1 cellular context compared by ENCODE assay signal in the genomic region with DNA sequence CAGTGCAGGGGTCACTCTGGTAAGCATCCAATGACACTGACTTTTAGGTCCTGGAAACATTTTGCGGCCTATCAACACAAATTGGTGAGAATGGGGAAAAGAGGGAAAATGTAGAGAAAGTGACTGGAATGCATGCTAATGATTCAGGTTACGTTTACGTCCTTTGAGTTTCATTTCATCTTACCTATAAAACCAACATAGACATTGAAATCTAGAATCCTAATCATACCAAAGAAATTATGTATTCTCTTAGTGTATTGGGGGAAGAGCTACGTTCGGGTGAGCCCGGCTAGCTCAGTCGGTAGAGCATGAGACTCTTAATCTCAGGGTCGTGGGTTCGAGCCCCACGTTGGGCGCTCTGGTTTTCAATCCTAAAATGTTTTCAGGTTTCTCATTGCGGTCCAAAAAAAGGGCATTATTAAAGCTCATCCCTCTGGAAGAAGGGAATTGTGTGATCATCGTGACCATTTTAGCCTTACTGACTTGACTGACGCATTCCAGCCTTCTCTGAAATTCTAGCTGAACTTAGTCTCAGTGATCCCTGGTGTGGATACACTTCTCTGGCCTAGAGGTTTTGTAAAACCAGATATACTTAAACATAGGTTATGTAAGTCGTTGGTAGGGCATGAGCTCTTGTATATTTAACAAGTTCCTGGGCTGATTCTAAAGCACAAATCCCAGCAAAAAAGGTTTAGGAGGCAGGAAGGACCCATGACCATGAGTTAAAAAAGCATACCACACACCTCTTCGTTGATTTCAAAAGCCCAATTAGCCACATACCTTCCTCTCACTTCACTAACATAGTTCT.
A peak's percentile ranks its signal among the peaks of the same experiment; 100 is the strongest.
TF ChIP-seq lines count a peak whose summit lies in the region.

No MANE protein-coding gene starts in this region.

TF ChIP-seq in HepG2, 621 proteins besides CTCF, POLR2A, EP300 and RAD21 (continued from another document and continues in another):
- TF ChIP-seq TBX3 (IDR thresholded peaks at IDR 0.05; ENCODE audit: borderline replicate concordance) (peak; percentile 24; the same call in 1 of the 2 replicates), FOSL1 (CRISPR knock-in tag; IDR thresholded peaks at IDR 0.05; ENCODE audit: borderline replicate concordance) (no peak), ZFP36L1 (CRISPR knock-in tag; IDR thresholded peaks at IDR 0.05) (peak; percentile 80; the same call in 1 of the 2 replicates), ZNF432 (CRISPR knock-in tag; IDR thresholded peaks at IDR 0.05; ENCODE audit: borderline replicate concordance) (no peak), CC2D1A (CRISPR knock-in tag; IDR thresholded peaks at IDR 0.05) (no peak), PHF8 (CRISPR knock-in tag; IDR thresholded peaks at IDR 0.05) (peak; percentile 38; the same call in 1 of the 2 replicates), KDM2A (CRISPR knock-in tag; IDR thresholded peaks at IDR 0.05; ENCODE audit: borderline replicate concordance, low read depth) (peak; percentile 85), EEA1 (CRISPR knock-in tag; IDR thresholded peaks at IDR 0.05; ENCODE audit: borderline replicate concordance) (no peak), CBX2 (IDR thresholded peaks at IDR 0.05; ENCODE audit: low read depth, low read length) (no peak), CBX2 (CRISPR knock-in tag; IDR thresholded peaks at IDR 0.05; ENCODE audit: low read depth) (no peak), PRMT3 (CRISPR knock-in tag; IDR thresholded peaks at IDR 0.05; ENCODE audit: borderline replicate concordance, low read depth) (0 out of 2 replicates have a peak, but pooled peaks have one; percentile 63), ZSCAN25 (CRISPR knock-in tag; IDR thresholded peaks at IDR 0.05) (no peak; the same call in 1 of the 2 replicates), ZBTB1 (CRISPR knock-in tag; IDR thresholded peaks at IDR 0.05; ENCODE audit: borderline replicate concordance) (no peak), KLF12 (CRISPR knock-in tag; IDR thresholded peaks at IDR 0.05; ENCODE audit: borderline replicate concordance) (peak; percentile 37; the same call in 1 of the 2 replicates), ZNF441 (CRISPR knock-in tag; IDR thresholded peaks at IDR 0.05; ENCODE audit: borderline replicate concordance) (no peak), HOXD1 (CRISPR knock-in tag; IDR thresholded peaks at IDR 0.05) (peak; percentile 57; the same call in 1 of the 2 replicates), ZNF562 (CRISPR knock-in tag; IDR thresholded peaks at IDR 0.05; ENCODE audit: borderline replicate concordance) (no peak), ZC3H4 (CRISPR knock-in tag; IDR thresholded peaks at IDR 0.05; ENCODE audit: borderline replicate concordance) (no peak), ZBTB21 (CRISPR knock-in tag; IDR thresholded peaks at IDR 0.05) (no peak; the same call in 1 of the 2 replicates), NBN (conservative IDR thresholded peaks at IDR 0.05) (no peak), GPN1 (CRISPR knock-in tag; IDR thresholded peaks at IDR 0.05; ENCODE audit: borderline replicate concordance) (no peak), ZNF652 (CRISPR knock-in tag; IDR thresholded peaks at IDR 0.05; ENCODE audit: borderline replicate concordance, low read depth) (peak; percentile 36; the same call in 1 of the 2 replicates), HNF4G (IDR thresholded peaks at IDR 0.05; ENCODE audit: borderline replicate concordance, low read depth, low read length) (no peak), HNF4G (CRISPR knock-in tag; IDR thresholded peaks at IDR 0.05; ENCODE audit: borderline replicate concordance, low read depth) (no peak), ATF7 (IDR thresholded peaks at IDR 0.05) (no peak), ATF7 (CRISPR knock-in tag; IDR thresholded peaks at IDR 0.05) (no peak), ZNF143 (CRISPR knock-in tag; IDR thresholded peaks at IDR 0.05) (peak; percentile 38; the same call in 1 of the 2 replicates), ZSCAN30 (CRISPR knock-in tag; IDR thresholded peaks at IDR 0.05) (no peak), KDM3A (CRISPR knock-in tag; IDR thresholded peaks at IDR 0.05; ENCODE audit: low read depth) (peak; percentile 76; the same call in 1 of the 2 replicates), ZNF670 (CRISPR knock-in tag; IDR thresholded peaks at IDR 0.05; ENCODE audit: borderline replicate concordance) (peak; percentile 76; the same call in 1 of the 2 replicates), TBL1XR1 (IDR thresholded peaks at IDR 0.05; ENCODE audit: borderline replicate concordance, low read length, partially characterized antibody) (peak; percentile 42), ZNF230 (CRISPR knock-in tag; IDR thresholded peaks at IDR 0.05) (no peak), WIZ (CRISPR knock-in tag; IDR thresholded peaks at IDR 0.05) (no peak), ZNF660 (CRISPR knock-in tag; IDR thresholded peaks at IDR 0.05; ENCODE audit: borderline replicate concordance, low read depth) (no peak), MTA1 (CRISPR knock-in tag; IDR thresholded peaks at IDR 0.05; ENCODE audit: borderline replicate concordance) (no peak), ZNF333 (CRISPR knock-in tag; IDR thresholded peaks at IDR 0.05; ENCODE audit: borderline replicate concordance) (no peak), ZNF20 (CRISPR knock-in tag; IDR thresholded peaks at IDR 0.05) (no peak), ZNF557 (CRISPR knock-in tag; IDR thresholded peaks at IDR 0.05) (peak; percentile 71; the same call in 1 of the 2 replicates), LCORL (IDR thresholded peaks at IDR 0.05) (peak; percentile 91), LCORL (CRISPR knock-in tag; IDR thresholded peaks at IDR 0.05) (peak; percentile 96), SP140L (CRISPR knock-in tag; IDR thresholded peaks at IDR 0.05; ENCODE audit: borderline replicate concordance) (0 out of 2 replicates have a peak, but pooled peaks have one; percentile 86)
- TF ChIP-seq, protein P1, sequence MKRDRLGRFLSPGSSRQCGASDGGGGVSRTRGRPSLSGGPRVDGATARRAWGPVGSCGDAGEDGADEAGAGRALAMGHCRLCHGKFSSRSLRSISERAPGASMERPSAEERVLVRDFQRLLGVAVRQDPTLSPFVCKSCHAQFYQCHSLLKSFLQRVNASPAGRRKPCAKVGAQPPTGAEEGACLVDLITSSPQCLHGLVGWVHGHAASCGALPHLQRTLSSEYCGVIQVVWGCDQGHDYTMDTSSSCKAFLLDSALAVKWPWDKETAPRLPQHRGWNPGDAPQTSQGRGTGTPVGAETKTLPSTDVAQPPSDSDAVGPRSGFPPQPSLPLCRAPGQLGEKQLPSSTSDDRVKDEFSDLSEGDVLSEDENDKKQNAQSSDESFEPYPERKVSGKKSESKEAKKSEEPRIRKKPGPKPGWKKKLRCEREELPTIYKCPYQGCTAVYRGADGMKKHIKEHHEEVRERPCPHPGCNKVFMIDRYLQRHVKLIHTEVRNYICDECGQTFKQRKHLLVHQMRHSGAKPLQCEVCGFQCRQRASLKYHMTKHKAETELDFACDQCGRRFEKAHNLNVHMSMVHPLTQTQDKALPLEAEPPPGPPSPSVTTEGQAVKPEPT (CRISPR knock-in tag; IDR thresholded peaks at IDR 0.05; ENCODE audit: low read depth), result no peak
- TF ChIP-seq, protein P2, sequence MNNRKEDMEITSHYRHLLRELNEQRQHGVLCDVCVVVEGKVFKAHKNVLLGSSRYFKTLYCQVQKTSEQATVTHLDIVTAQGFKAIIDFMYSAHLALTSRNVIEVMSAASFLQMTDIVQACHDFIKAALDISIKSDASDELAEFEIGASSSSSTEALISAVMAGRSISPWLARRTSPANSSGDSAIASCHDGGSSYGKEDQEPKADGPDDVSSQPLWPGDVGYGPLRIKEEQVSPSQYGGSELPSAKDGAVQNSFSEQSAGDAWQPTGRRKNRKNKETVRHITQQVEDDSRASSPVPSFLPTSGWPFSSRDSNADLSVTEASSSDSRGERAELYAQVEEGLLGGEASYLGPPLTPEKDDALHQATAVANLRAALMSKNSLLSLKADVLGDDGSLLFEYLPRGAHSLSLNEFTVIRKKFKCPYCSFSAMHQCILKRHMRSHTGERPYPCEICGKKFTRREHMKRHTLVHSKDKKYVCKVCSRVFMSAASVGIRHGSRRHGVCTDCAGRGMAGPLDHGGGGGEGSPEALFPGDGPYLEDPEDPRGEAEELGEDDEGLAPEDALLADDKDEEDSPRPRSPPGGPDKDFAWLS (CRISPR knock-in tag; IDR thresholded peaks at IDR 0.05; ENCODE audit: borderline replicate concordance), result no peak
- TF ChIP-seq, protein P3, sequence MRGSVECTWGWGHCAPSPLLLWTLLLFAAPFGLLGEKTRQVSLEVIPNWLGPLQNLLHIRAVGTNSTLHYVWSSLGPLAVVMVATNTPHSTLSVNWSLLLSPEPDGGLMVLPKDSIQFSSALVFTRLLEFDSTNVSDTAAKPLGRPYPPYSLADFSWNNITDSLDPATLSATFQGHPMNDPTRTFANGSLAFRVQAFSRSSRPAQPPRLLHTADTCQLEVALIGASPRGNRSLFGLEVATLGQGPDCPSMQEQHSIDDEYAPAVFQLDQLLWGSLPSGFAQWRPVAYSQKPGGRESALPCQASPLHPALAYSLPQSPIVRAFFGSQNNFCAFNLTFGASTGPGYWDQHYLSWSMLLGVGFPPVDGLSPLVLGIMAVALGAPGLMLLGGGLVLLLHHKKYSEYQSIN (CRISPR knock-in tag; IDR thresholded peaks at IDR 0.05; ENCODE audit: borderline replicate concordance), result no peak
- TF ChIP-seq, protein P4, sequence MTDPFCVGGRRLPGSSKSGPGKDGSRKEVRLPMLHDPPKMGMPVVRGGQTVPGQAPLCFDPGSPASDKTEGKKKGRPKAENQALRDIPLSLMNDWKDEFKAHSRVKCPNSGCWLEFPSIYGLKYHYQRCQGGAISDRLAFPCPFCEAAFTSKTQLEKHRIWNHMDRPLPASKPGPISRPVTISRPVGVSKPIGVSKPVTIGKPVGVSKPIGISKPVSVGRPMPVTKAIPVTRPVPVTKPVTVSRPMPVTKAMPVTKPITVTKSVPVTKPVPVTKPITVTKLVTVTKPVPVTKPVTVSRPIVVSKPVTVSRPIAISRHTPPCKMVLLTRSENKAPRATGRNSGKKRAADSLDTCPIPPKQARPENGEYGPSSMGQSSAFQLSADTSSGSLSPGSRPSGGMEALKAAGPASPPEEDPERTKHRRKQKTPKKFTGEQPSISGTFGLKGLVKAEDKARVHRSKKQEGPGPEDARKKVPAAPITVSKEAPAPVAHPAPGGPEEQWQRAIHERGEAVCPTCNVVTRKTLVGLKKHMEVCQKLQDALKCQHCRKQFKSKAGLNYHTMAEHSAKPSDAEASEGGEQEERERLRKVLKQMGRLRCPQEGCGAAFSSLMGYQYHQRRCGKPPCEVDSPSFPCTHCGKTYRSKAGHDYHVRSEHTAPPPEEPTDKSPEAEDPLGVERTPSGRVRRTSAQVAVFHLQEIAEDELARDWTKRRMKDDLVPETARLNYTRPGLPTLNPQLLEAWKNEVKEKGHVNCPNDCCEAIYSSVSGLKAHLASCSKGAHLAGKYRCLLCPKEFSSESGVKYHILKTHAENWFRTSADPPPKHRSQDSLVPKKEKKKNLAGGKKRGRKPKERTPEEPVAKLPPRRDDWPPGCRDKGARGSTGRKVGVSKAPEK (CRISPR knock-in tag; IDR thresholded peaks at IDR 0.05; ENCODE audit: borderline replicate concordance), result no peak
- TF ChIP-seq, protein P5, sequence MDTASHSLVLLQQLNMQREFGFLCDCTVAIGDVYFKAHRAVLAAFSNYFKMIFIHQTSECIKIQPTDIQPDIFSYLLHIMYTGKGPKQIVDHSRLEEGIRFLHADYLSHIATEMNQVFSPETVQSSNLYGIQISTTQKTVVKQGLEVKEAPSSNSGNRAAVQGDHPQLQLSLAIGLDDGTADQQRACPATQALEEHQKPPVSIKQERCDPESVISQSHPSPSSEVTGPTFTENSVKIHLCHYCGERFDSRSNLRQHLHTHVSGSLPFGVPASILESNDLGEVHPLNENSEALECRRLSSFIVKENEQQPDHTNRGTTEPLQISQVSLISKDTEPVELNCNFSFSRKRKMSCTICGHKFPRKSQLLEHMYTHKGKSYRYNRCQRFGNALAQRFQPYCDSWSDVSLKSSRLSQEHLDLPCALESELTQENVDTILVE (CRISPR knock-in tag; IDR thresholded peaks at IDR 0.05), result no peak
- TF ChIP-seq, protein P6, sequence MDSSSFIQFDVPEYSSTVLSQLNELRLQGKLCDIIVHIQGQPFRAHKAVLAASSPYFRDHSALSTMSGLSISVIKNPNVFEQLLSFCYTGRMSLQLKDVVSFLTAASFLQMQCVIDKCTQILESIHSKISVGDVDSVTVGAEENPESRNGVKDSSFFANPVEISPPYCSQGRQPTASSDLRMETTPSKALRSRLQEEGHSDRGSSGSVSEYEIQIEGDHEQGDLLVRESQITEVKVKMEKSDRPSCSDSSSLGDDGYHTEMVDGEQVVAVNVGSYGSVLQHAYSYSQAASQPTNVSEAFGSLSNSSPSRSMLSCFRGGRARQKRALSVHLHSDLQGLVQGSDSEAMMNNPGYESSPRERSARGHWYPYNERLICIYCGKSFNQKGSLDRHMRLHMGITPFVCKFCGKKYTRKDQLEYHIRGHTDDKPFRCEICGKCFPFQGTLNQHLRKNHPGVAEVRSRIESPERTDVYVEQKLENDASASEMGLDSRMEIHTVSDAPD (CRISPR knock-in tag; IDR thresholded peaks at IDR 0.05), result 0 out of 2 replicates have a peak, but pooled peaks have one; percentile 62
- TF ChIP-seq, protein P7, sequence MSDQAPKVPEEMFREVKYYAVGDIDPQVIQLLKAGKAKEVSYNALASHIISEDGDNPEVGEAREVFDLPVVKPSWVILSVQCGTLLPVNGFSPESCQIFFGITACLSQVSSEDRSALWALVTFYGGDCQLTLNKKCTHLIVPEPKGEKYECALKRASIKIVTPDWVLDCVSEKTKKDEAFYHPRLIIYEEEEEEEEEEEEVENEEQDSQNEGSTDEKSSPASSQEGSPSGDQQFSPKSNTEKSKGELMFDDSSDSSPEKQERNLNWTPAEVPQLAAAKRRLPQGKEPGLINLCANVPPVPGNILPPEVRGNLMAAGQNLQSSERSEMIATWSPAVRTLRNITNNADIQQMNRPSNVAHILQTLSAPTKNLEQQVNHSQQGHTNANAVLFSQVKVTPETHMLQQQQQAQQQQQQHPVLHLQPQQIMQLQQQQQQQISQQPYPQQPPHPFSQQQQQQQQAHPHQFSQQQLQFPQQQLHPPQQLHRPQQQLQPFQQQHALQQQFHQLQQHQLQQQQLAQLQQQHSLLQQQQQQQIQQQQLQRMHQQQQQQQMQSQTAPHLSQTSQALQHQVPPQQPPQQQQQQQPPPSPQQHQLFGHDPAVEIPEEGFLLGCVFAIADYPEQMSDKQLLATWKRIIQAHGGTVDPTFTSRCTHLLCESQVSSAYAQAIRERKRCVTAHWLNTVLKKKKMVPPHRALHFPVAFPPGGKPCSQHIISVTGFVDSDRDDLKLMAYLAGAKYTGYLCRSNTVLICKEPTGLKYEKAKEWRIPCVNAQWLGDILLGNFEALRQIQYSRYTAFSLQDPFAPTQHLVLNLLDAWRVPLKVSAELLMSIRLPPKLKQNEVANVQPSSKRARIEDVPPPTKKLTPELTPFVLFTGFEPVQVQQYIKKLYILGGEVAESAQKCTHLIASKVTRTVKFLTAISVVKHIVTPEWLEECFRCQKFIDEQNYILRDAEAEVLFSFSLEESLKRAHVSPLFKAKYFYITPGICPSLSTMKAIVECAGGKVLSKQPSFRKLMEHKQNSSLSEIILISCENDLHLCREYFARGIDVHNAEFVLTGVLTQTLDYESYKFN (CRISPR knock-in tag; conservative IDR thresholded peaks at IDR 0.05), result 0 out of 2 replicates have a peak, but pooled peaks have one; percentile 23
- TF ChIP-seq, protein P8, sequence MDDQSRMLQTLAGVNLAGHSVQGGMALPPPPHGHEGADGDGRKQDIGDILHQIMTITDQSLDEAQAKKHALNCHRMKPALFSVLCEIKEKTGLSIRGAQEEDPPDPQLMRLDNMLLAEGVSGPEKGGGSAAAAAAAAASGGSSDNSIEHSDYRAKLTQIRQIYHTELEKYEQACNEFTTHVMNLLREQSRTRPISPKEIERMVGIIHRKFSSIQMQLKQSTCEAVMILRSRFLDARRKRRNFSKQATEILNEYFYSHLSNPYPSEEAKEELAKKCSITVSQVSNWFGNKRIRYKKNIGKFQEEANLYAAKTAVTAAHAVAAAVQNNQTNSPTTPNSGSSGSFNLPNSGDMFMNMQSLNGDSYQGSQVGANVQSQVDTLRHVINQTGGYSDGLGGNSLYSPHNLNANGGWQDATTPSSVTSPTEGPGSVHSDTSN (CRISPR knock-in tag; IDR thresholded peaks at IDR 0.05; ENCODE audit: borderline replicate concordance), result no peak
